Comparison of ENCODE assay signal across 8 cellular contexts in genomic region chr19:13841339-13842293, GRCh38. TPM values are rescaled to one million over a fixed set of nuclear protein-coding genes. Genes with fewer than 3 reads are reported as not detected.
DNase-seq lines count a peak whose midpoint lies in the region; ATAC-seq and TF ChIP-seq lines count a peak whose summit lies in the region.

No MANE protein-coding gene starts in this region.

- H4K5ac ChIP-seq in IMR-90 (ENCODE audit: low read depth, low read length), result peak overlapping the region; percentile 1; the same call in 1 of the 2 replicates

- no peak overlapping the region for H2BK20ac ChIP-seq in IMR-90 (ENCODE audit: low read depth, low read length)

- 0 out of 2 replicates have a peak, but pooled peaks cover 3% of the 10 kb centered on the region for H3K9me1 ChIP-seq in IMR-90 (ENCODE audit: insufficient read depth, low read length)

- no peak overlapping the region for H2AFZ ChIP-seq in ACC112 (ENCODE audit: low read length, unreplicated experiment)
- H2AFZ ChIP-seq in IMR-90 (replicated peaks; ENCODE audit: low read length, poor library complexity), result peak overlapping the region; percentile 28
- H2AFZ ChIP-seq in trophoblast cell (ENCODE audit: insufficient read depth, low read length, poor library complexity), result no peak overlapping the region

- H2BK12ac ChIP-seq in trophoblast cell (ENCODE audit: low read length), result no peak overlapping the region

- peak overlapping the region; percentile 1; the same call in 1 of the 2 replicates for H2BK120ac ChIP-seq in IMR-90 (ENCODE audit: low read depth, low read length)
- H2BK120ac ChIP-seq in trophoblast cell (ENCODE audit: insufficient read depth, low read length, poor library complexity), result peak overlapping the region; percentile 9

- CTCF ChIA-PET in IMR-90 (lab: Yijun Ruan, JAX), result interaction anchor here (0.8 kb wide), 1 partner anchor 20 kb away, joined by 3 read pairs; no protein-coding TSS in a partner anchor

- H3K4me1 ChIP-seq in ACC112 (ENCODE audit: control insufficient read depth, insufficient read depth, low read length, unreplicated experiment), result peaks cover 40% of the 10 kb centered on the region
- H3K4me1 ChIP-seq in IMR-90 (ENCODE audit: control insufficient read depth, insufficient read depth, low read length), result peaks cover 33% of the 10 kb centered on the region
- peaks cover 54 to 56% of the 10 kb centered on the region in 2 experiments for H3K4me1 ChIP-seq in trophoblast cell (ENCODE audit: control insufficient read depth in 1 of 2, insufficient read depth in 2 of 2, low read length in 2 of 2)

- peak overlapping the region; percentile 33 to 34; a peak in 2 of 4 replicates for H4K8ac ChIP-seq in IMR-90 (ENCODE audit: low read depth in 2 of 2, low read length in 2 of 2)
- peak overlapping the region; percentile 10 for H4K8ac ChIP-seq in trophoblast cell (ENCODE audit: low read depth, low read length)

- no peak overlapping the region for H2BK15ac ChIP-seq in IMR-90 (ENCODE audit: low read depth, low read length)

- 14% methylated on average over 4 of the region's 24 CpGs; no CpG with 5 or more reads in 1 of the 2 experiments for WGBS in IMR-90 (ENCODE audit: extremely low coverage in 2 of 2, insufficient read length in 1 of 2), 2 experiments
- WGBS in trophoblast cell (ENCODE audit: extremely low coverage, insufficient coverage, insufficient read length), result no CpG with 5 or more reads among the region's 24 CpGs

- H3K4me2 ChIP-seq in IMR-90 (ENCODE audit: low read depth, low read length), result peak overlapping the region; percentile 95
- peak overlapping the region; percentile 97 for H3K4me2 ChIP-seq in trophoblast cell (ENCODE audit: low read length)

- no peak for TF ChIP-seq CTCF in IMR-90 (conservative IDR thresholded peaks at IDR 0.05; ENCODE audit: low read depth, low read length)

- TF ChIP-seq RAD21 in IMR-90 (IDR thresholded peaks at IDR 0.05; ENCODE audit: low read length), result no peak

- peak overlapping the region; percentile 76 for H3K56ac ChIP-seq in IMR-90 (ENCODE audit: extremely low read depth, insufficient read depth, low read length)

- dilution Hi-C loops in IMR-90 (cut with HindIII; ENCODE audit: low sequenced_read_pairs, unreplicated experiment), result no loop called here

- H3K79me2 ChIP-seq in ACC112 (ENCODE audit: control insufficient read depth, insufficient read depth, low read length, unreplicated experiment) (peaks cover 61% of the 10 kb centered on the region), trophoblast cell (ENCODE audit: control insufficient read depth, insufficient read depth, low read length, poor library complexity) (peaks cover 54% of the 10 kb centered on the region)

- H2AK5ac ChIP-seq in IMR-90 (ENCODE audit: low read depth, low read length) (peak overlapping the region; percentile 66), trophoblast cell (ENCODE audit: low read length) (no peak overlapping the region)

- BruUV-seq in IMR-90 (replicated peaks; lab: Mats Ljungman, UMichigan), result TSS peak; percentile 47

- H4K20me1 ChIP-seq in IMR-90 (ENCODE audit: insufficient read depth, low read length), result peaks cover 58% of the 10 kb centered on the region

- H3K14ac ChIP-seq in IMR-90 (replicated peaks; ENCODE audit: low read depth, low read length) (peak overlapping the region; percentile 95), trophoblast cell (ENCODE audit: low read length) (peak overlapping the region; percentile 4)

- POLR2A ChIA-PET in IMR-90 (lab: Charles Lee; ENCODE audit: unreplicated experiment), result interaction anchor here (0.6 kb wide), 4 partner anchors 10 to 112 kb away, joined by 3 to 10 read pairs (median 7); partner anchors contain the start of gene ZSWIM4

- H3K4me3 ChIP-seq in ACC112 (ENCODE audit: low read depth, low read length), result peak overlapping the region; percentile 98
- peak overlapping the region; percentile 95 for H3K4me3 ChIP-seq in IMR-90 (ENCODE audit: insufficient read depth, low read depth, low read length)
- peak overlapping the region; percentile 97 for H3K4me3 ChIP-seq in trophoblast cell (ENCODE audit: low read depth, low read length)

- peak overlapping the region; percentile 100 for H3K27ac ChIP-seq in ACC112 (ENCODE audit: low read depth, low read length)
- peak overlapping the region; percentile 97 for H3K27ac ChIP-seq in IMR-90 (ENCODE audit: insufficient read depth, low read length)
- H3K27ac ChIP-seq in trophoblast cell (ENCODE audit: low read depth, low read length), result peak overlapping the region; percentile 85

- H3K18ac ChIP-seq in IMR-90 (ENCODE audit: low read depth, low read length) (peak overlapping the region; percentile 67), trophoblast cell (ENCODE audit: low read length) (peak overlapping the region; percentile 10)

- no peak for DNase-seq in IMR-90
- peak; percentile 66 to 67 for DNase-seq in activated T-cell treated with anti-CD3 and anti-CD28 coated beads, Interleukin-2, amount 50 U/mL, for 48 hours
- peak; percentile 65 for DNase-seq in glomerular visceral epithelial cell (ENCODE audit: extremely low spot score)
- peak; percentile 54 to 65 for DNase-seq in trophoblast cell

- H2BK5ac ChIP-seq in IMR-90 (ENCODE audit: low read depth, low read length, poor library complexity, severe bottlenecking), result peak overlapping the region; percentile 88
- H2BK5ac ChIP-seq in trophoblast cell (ENCODE audit: low read depth, low read length, poor library complexity), result peak overlapping the region; percentile 93

- no peaks in the 10 kb centered on the region for H3K27me3 ChIP-seq in ACC112 (ENCODE audit: insufficient read depth, low read length)
- H3K27me3 ChIP-seq in IMR-90 (ENCODE audit: control insufficient read depth, insufficient read depth, low read length), result no peaks in the 10 kb centered on the region
- H3K27me3 ChIP-seq in trophoblast cell (ENCODE audit: insufficient read depth, low read length), result no peaks in the 10 kb centered on the region

- peak overlapping the region; percentile 73 for H4K91ac ChIP-seq in IMR-90 (ENCODE audit: insufficient read depth, low read depth, low read length)
- H4K91ac ChIP-seq in trophoblast cell (ENCODE audit: low read depth, low read length), result peak overlapping the region; percentile 4

- H3K9me3 ChIP-seq in IMR-90 (ENCODE audit: control insufficient read depth, insufficient read depth, low read length), result no peaks in the 10 kb centered on the region
- H3K9me3 ChIP-seq in trophoblast cell (ENCODE audit: insufficient read depth, low read depth, low read length), result no peaks in the 10 kb centered on the region

- H3K23ac ChIP-seq in IMR-90 (ENCODE audit: low read depth, low read length), result peak overlapping the region; percentile 95
- no peak overlapping the region for H3K23ac ChIP-seq in trophoblast cell (ENCODE audit: low read length)

- ATAC-seq in IMR-90 (ENCODE audit: low read depth), result no peak
- no peak for ATAC-seq in GM18909 (IDR thresholded peaks at IDR 0.05; ENCODE audit: poor library complexity, unreplicated experiment)
- ATAC-seq in HG03025 (IDR thresholded peaks at IDR 0.05; ENCODE audit: low FRiP score, unreplicated experiment), result no peak
- no peak for ATAC-seq in HG02571 (IDR thresholded peaks at IDR 0.05; ENCODE audit: unreplicated experiment)

- peak; percentile 19 for TF ChIP-seq POLR2A in IMR-90 (IDR thresholded peaks at IDR 0.05; ENCODE audit: low read depth, low read length)

- intact Hi-C loops in IMR-90 (cut with micrococcal nuclease), result no loop called here

- peak overlapping the region; percentile 93 for H2AK9ac ChIP-seq in IMR-90 (replicated peaks; ENCODE audit: low read depth, low read length, poor library complexity)

- H3K36me3 ChIP-seq in ACC112 (ENCODE audit: insufficient read depth, low read length), result peaks cover 18% of the 10 kb centered on the region; the same call in 1 of the 2 replicates
- peaks cover 13% of the 10 kb centered on the region for H3K36me3 ChIP-seq in IMR-90 (ENCODE audit: control insufficient read depth, insufficient read depth, low read length)
- peaks cover 40 to 41% of the 10 kb centered on the region in 2 experiments for H3K36me3 ChIP-seq in trophoblast cell (ENCODE audit: control insufficient read depth in 1 of 2, insufficient read depth in 2 of 2, low read length in 2 of 2)

- in situ Hi-C loops in IMR-90 (cut with MboI; ENCODE audit: low sequenced_read_pairs), result loop anchor here (10.0 to 25.0 kb wide), 2 partner anchors 687 to 1054 kb away; partner anchors contain the start of genes HOOK2, IER2, JUNB and STX10

- no peak overlapping the region for H4K12ac ChIP-seq in trophoblast cell (ENCODE audit: low read depth, low read length)

- H3K4ac ChIP-seq in IMR-90 (ENCODE audit: low read depth, low read length) (peak overlapping the region; percentile 96), trophoblast cell (ENCODE audit: low read depth, low read length) (peak overlapping the region; percentile 97)

- peak overlapping the region; percentile 98 for H3K9ac ChIP-seq in IMR-90 (ENCODE audit: low read depth, low read length)
- peak overlapping the region; percentile 94 for H3K9ac ChIP-seq in trophoblast cell (ENCODE audit: low read length)

- H3K79me1 ChIP-seq in IMR-90 (ENCODE audit: low read depth in 1 of 2, low read length in 2 of 2), result peaks cover 12 to 38% of the 10 kb centered on the region in 2 experiments
- peaks cover 58% of the 10 kb centered on the region for H3K79me1 ChIP-seq in trophoblast cell (ENCODE audit: low read length)

TF ChIP-seq in IMR-90, 13 proteins besides CTCF, POLR2A, EP300 and RAD21:
- TF ChIP-seq CEBPB (IDR thresholded peaks at IDR 0.05; ENCODE audit: low read depth, low read length) (no peak), NFE2L2 (IDR thresholded peaks at IDR 0.05; ENCODE audit: low read depth, low read length) (peak; percentile 17; the same call in 1 of the 2 replicates), CHD1 (IDR thresholded peaks at IDR 0.05; ENCODE audit: low read depth, low read length) (peak; percentile 42), MAZ (IDR thresholded peaks at IDR 0.05; ENCODE audit: borderline replicate concordance, low read depth, low read length) (0 out of 2 replicates have a peak, but pooled peaks have one; percentile 21)
- TF ChIP-seq, protein P1, sequence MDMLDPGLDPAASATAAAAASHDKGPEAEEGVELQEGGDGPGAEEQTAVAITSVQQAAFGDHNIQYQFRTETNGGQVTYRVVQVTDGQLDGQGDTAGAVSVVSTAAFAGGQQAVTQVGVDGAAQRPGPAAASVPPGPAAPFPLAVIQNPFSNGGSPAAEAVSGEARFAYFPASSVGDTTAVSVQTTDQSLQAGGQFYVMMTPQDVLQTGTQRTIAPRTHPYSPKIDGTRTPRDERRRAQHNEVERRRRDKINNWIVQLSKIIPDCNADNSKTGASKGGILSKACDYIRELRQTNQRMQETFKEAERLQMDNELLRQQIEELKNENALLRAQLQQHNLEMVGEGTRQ (IDR thresholded peaks at IDR 0.05; ENCODE audit: low read depth, low read length), result no peak

RNA-seq across cellular contexts. Expression of gene NANOS3, which starts 35.3 kb away (rescaled TPM):
- not detected in 2 replicates for total RNA-seq in IMR-90 (2012; rRNA removed)
- polyA plus RNA-seq in IMR-90 (2012; rRNA removed), result 0.63 and 0.85 TPM in 2 replicates
- 0.36 and 0.53 TPM in 2 replicates for polyA plus RNA-seq in IMR-90 (2012; cell fraction: cytosol; rRNA removed)
- polyA plus RNA-seq in IMR-90 (2012; cell fraction: nucleus; rRNA removed; ENCODE audit: low replicate concordance), result 2.2 and 3.8 TPM in 2 replicates
- 1.8 and 2.0 TPM in 2 replicates for polyA plus RNA-seq in trophoblast cell (2013)

RNA-seq across cellular contexts. Expression of gene ZSWIM4, which starts 46.4 kb away (rescaled TPM):
- total RNA-seq in IMR-90 (2012; rRNA removed), result 1.9 and 2.2 TPM in 2 replicates
- polyA plus RNA-seq in IMR-90 (2012; rRNA removed), result 6.2 and 7.6 TPM in 2 replicates
- polyA plus RNA-seq in IMR-90 (2012; cell fraction: cytosol; rRNA removed), result 4.7 and 10.4 TPM in 2 replicates
- 13.1 and 27.5 TPM in 2 replicates for polyA plus RNA-seq in IMR-90 (2012; cell fraction: nucleus; rRNA removed; ENCODE audit: low replicate concordance)
- 13.1 and 14.3 TPM in 2 replicates for polyA plus RNA-seq in trophoblast cell (2013)
